18 cellular contexts compared by ENCODE assay signal in genomic region chr22:17984114-17984513, GRCh38. TPM values are rescaled to one million over a fixed set of nuclear protein-coding genes. Genes with fewer than 3 reads are reported as not detected.
DNase-seq lines count a peak whose midpoint lies in the region; ATAC-seq and TF ChIP-seq lines count a peak whose summit lies in the region.
"Had no signal": no experiment of that assay in that cellular context is flagged by ENCODE, and none has a peak within 500 bp of the region (broad histone marks: within the 10 kb centered on the region; RNA-seq: fewer than 3 reads in every experiment).

No MANE protein-coding gene starts in this region.

- POLR2A ChIA-PET in activated CD8-positive, alpha-beta T cell treated with anti-CD3 and anti-CD28 coated beads for 36 hours (lab: Charles Lee) = no interaction called here
- POLR2A ChIA-PET in activated CD8-positive, alpha-beta T cell treated with anti-CD3 and anti-CD28 coated beads, Interleukin-2, amount 10 ng/mL, durations not matched to agents 7 days and 5 days (lab: Charles Lee) = no interaction called here
- POLR2A ChIA-PET in HEK293 (lab: Yijun Ruan, JAX) = no interaction called here

- H3K4me1 ChIP-seq in HEK293 (ENCODE audit: control insufficient read depth, insufficient read depth, low read length) (peaks cover 13% of the 10 kb centered on the region), ovary (ENCODE audit: insufficient read depth) (peaks cover 10% of the 10 kb centered on the region)

- TF ChIP-seq EP300 in ovary (IDR thresholded peaks at IDR 0.05) = no peak

- 85 to 95% (median 94%) methylated on average over 8 of the region's 8 CpGs for WGBS in ovary, 3 donors

- H3K36me3 ChIP-seq in HEK293 (ENCODE audit: control insufficient read depth in 2 of 2, insufficient read depth in 1 of 2, low read length in 2 of 2) (peaks cover 0 to 4% of the 10 kb centered on the region in 2 experiments; a peak in 1 of 3 replicates), ovary (no peaks in the 10 kb centered on the region)
- H3K36me3 ChIP-seq: vagina had no signal

- DNase-seq in activated CD8-positive, alpha-beta T cell treated with anti-CD3 and anti-CD28 coated beads for 36 hours = no peak
- no peak for DNase-seq in activated CD8-positive, alpha-beta T cell treated with anti-CD3 and anti-CD28 coated beads, Interleukin-2, amount 10 ng/mL, durations not matched to agents 7 days and 5 days
- DNase-seq in activated T-helper 2 cell treated with anti-CD3 and anti-CD28 coated beads, Interferon-gamma antibody, Interleukin-2, Interleukin-4, amounts not matched to agents 10 μg/mL and 5 μg/mL and 100 μg/mL, durations not matched to agents 14 hours and 24 hours and 36 hours (ENCODE audit: low spot score) = no peak
- no peak for DNase-seq in neural crest cell (ENCODE audit: low read depth, low spot score)
- no peak for DNase-seq in ovary
- DNase-seq in NCI-H345 treated with DMSO at 0.1 percent for 48 hours (lab: John Stamatoyannopoulos, UW; ENCODE audit: unreplicated experiment) = no peak
- no peak for DNase-seq in NCI-H524 (lab: John Stamatoyannopoulos, UW)
- DNase-seq: activated T-cell treated with anti-CD3 and anti-CD28 coated beads, Interleukin-2, amount 50 U/mL, for 72 hours; amygdala; cerebellar nuclear complex; EL; hippocampal formation; kidney; NCI-H2029; NCI-H69; PC-9 had no signal

- H3K36me3 Mint-ChIP-seq in activated CD8-positive, alpha-beta T cell treated with anti-CD3 and anti-CD28 coated beads for 36 hours (ENCODE audit: low read depth) = no peaks in the 10 kb centered on the region
- no peaks in the 10 kb centered on the region for H3K36me3 Mint-ChIP-seq in activated CD8-positive, alpha-beta T cell treated with anti-CD3 and anti-CD28 coated beads, Interleukin-2, amount 10 ng/mL, durations not matched to agents 7 days and 5 days (ENCODE audit: low read depth)
- no peaks in the 10 kb centered on the region for H3K36me3 Mint-ChIP-seq in activated T-helper 2 cell treated with anti-CD3 and anti-CD28 coated beads, Interferon-gamma antibody, Interleukin-2, Interleukin-4, amounts not matched to agents 10 μg/mL and 5 μg/mL and 100 μg/mL, durations not matched to agents 14 hours and 24 hours and 36 hours (ENCODE audit: low read depth)
- H3K36me3 Mint-ChIP-seq in neural crest cell (ENCODE audit: low read depth) = no peaks in the 10 kb centered on the region

- H3K9me3 Mint-ChIP-seq in activated CD8-positive, alpha-beta T cell treated with anti-CD3 and anti-CD28 coated beads for 36 hours = no peaks in the 10 kb centered on the region
- H3K9me3 Mint-ChIP-seq in activated CD8-positive, alpha-beta T cell treated with anti-CD3 and anti-CD28 coated beads, Interleukin-2, amount 10 ng/mL, durations not matched to agents 7 days and 5 days (ENCODE audit: insufficient read depth) = no peaks in the 10 kb centered on the region
- no peaks in the 10 kb centered on the region for H3K9me3 Mint-ChIP-seq in activated T-helper 2 cell treated with anti-CD3 and anti-CD28 coated beads, Interferon-gamma antibody, Interleukin-2, Interleukin-4, amounts not matched to agents 10 μg/mL and 5 μg/mL and 100 μg/mL, durations not matched to agents 14 hours and 24 hours and 36 hours
- H3K9me3 Mint-ChIP-seq in neural crest cell = no peaks in the 10 kb centered on the region
- H3K9me3 Mint-ChIP-seq: activated T-cell treated with anti-CD3 and anti-CD28 coated beads, Interleukin-2, amount 50 U/mL, for 72 hours had no signal

- H3K9me3 ChIP-seq in HEK293 (ENCODE audit: control insufficient read depth, insufficient read depth, low read depth, low read length) (no peaks in the 10 kb centered on the region), ovary (no peaks in the 10 kb centered on the region)
- H3K9me3 ChIP-seq: vagina had no signal

- no peak for ATAC-seq in activated CD8-positive, alpha-beta T cell treated with anti-CD3 and anti-CD28 coated beads for 36 hours
- ATAC-seq in activated CD8-positive, alpha-beta T cell treated with anti-CD3 and anti-CD28 coated beads, Interleukin-2, amount 10 ng/mL, durations not matched to agents 7 days and 5 days = no peak
- ATAC-seq: activated T-cell treated with anti-CD3 and anti-CD28 coated beads, Interleukin-2, amount 50 U/mL, for 72 hours had no signal

- TF ChIP-seq CTCF in activated CD8-positive, alpha-beta T cell treated with anti-CD3 and anti-CD28 coated beads for 36 hours (IDR thresholded peaks at IDR 0.05) = no peak
- TF ChIP-seq CTCF in HEK293 (tag by site-specific recombination; IDR thresholded peaks at IDR 0.05) (no peak), neural crest cell (conservative IDR thresholded peaks at IDR 0.05) (no peak), ovary (IDR thresholded peaks at IDR 0.05) (no peak)

- no peaks in the 10 kb centered on the region for H3K27me3 Mint-ChIP-seq in activated CD8-positive, alpha-beta T cell treated with anti-CD3 and anti-CD28 coated beads for 36 hours
- no peaks in the 10 kb centered on the region for H3K27me3 Mint-ChIP-seq in activated CD8-positive, alpha-beta T cell treated with anti-CD3 and anti-CD28 coated beads, Interleukin-2, amount 10 ng/mL, durations not matched to agents 7 days and 5 days (ENCODE audit: low read depth)
- no peaks in the 10 kb centered on the region for H3K27me3 Mint-ChIP-seq in activated T-helper 2 cell treated with anti-CD3 and anti-CD28 coated beads, Interferon-gamma antibody, Interleukin-2, Interleukin-4, amounts not matched to agents 10 μg/mL and 5 μg/mL and 100 μg/mL, durations not matched to agents 14 hours and 24 hours and 36 hours (ENCODE audit: low read depth)
- H3K27me3 Mint-ChIP-seq in neural crest cell (ENCODE audit: low read depth) = no peaks in the 10 kb centered on the region

- no peaks in the 10 kb centered on the region for H3K27me3 ChIP-seq in ovary
- H3K27me3 ChIP-seq: vagina had no signal

- H3K27ac Mint-ChIP-seq in activated CD8-positive, alpha-beta T cell treated with anti-CD3 and anti-CD28 coated beads for 36 hours = peak overlapping the region; percentile 43
- no peak overlapping the region for H3K27ac Mint-ChIP-seq in activated CD8-positive, alpha-beta T cell treated with anti-CD3 and anti-CD28 coated beads, Interleukin-2, amount 10 ng/mL, durations not matched to agents 7 days and 5 days
- peak overlapping the region; percentile 43 for H3K27ac Mint-ChIP-seq in activated T-helper 2 cell treated with anti-CD3 and anti-CD28 coated beads, Interferon-gamma antibody, Interleukin-2, Interleukin-4, amounts not matched to agents 10 μg/mL and 5 μg/mL and 100 μg/mL, durations not matched to agents 14 hours and 24 hours and 36 hours
- H3K27ac Mint-ChIP-seq in neural crest cell (ENCODE audit: unreplicated experiment) = peak overlapping the region; percentile 40
- H3K27ac Mint-ChIP-seq: activated T-cell treated with anti-CD3 and anti-CD28 coated beads, Interleukin-2, amount 50 U/mL, for 72 hours had no signal

- no peak for TF ChIP-seq POLR2A in ovary (IDR thresholded peaks at IDR 0.05)

- H3K27ac ChIP-seq in HEK293 (ENCODE audit: extremely low read depth, low read depth, low read length) (no peak overlapping the region), ovary (no peak overlapping the region)
- H3K27ac ChIP-seq: PC-9, vagina had no signal

- H3K4me1 Mint-ChIP-seq in activated CD8-positive, alpha-beta T cell treated with anti-CD3 and anti-CD28 coated beads for 36 hours (ENCODE audit: low read depth) = peaks cover 30% of the 10 kb centered on the region
- peaks cover 38% of the 10 kb centered on the region for H3K4me1 Mint-ChIP-seq in activated CD8-positive, alpha-beta T cell treated with anti-CD3 and anti-CD28 coated beads, Interleukin-2, amount 10 ng/mL, durations not matched to agents 7 days and 5 days (ENCODE audit: low read depth)
- H3K4me1 Mint-ChIP-seq in activated T-helper 2 cell treated with anti-CD3 and anti-CD28 coated beads, Interferon-gamma antibody, Interleukin-2, Interleukin-4, amounts not matched to agents 10 μg/mL and 5 μg/mL and 100 μg/mL, durations not matched to agents 14 hours and 24 hours and 36 hours (ENCODE audit: low read depth) = peaks cover 26% of the 10 kb centered on the region
- peaks cover 35% of the 10 kb centered on the region for H3K4me1 Mint-ChIP-seq in neural crest cell

- intact Hi-C loops in activated CD8-positive, alpha-beta T cell treated with anti-CD3 and anti-CD28 coated beads for 36 hours (cut with micrococcal nuclease) = no loop called here
- intact Hi-C loops in activated T-helper 2 cell treated with anti-CD3 and anti-CD28 coated beads, Interferon-gamma antibody, Interleukin-2, Interleukin-4, amounts not matched to agents 10 μg/mL and 5 μg/mL and 100 μg/mL, durations not matched to agents 14 hours and 24 hours and 36 hours (cut with micrococcal nuclease) = no loop called here
- intact Hi-C loops in ovary (cut with DNase I) = no loop called here

- H3K4me3 ChIP-seq in HEK293 (ENCODE audit: low read depth, low read length) = no peak overlapping the region
- no peak overlapping the region for H3K4me3 ChIP-seq in ovary
- H3K4me3 ChIP-seq: PC-9, vagina had no signal

- CTCF ChIA-PET in activated CD8-positive, alpha-beta T cell treated with anti-CD3 and anti-CD28 coated beads for 36 hours (lab: Charles Lee) = interaction anchor here (1.5 kb wide), 1 partner anchor 92 kb away, joined by 3 read pairs; no protein-coding TSS in a partner anchor
- CTCF ChIA-PET in activated CD8-positive, alpha-beta T cell treated with anti-CD3 and anti-CD28 coated beads, Interleukin-2, amount 10 ng/mL, durations not matched to agents 7 days and 5 days (lab: Charles Lee) = no interaction called here
- CTCF ChIA-PET in HEK293 (lab: Yijun Ruan, JAX) = interaction anchor here (0.7 kb wide), 1 partner anchor 48 kb away, joined by 3 read pairs; no protein-coding TSS in a partner anchor

- no peak overlapping the region for H3K4me3 Mint-ChIP-seq in activated CD8-positive, alpha-beta T cell treated with anti-CD3 and anti-CD28 coated beads for 36 hours
- H3K4me3 Mint-ChIP-seq in activated CD8-positive, alpha-beta T cell treated with anti-CD3 and anti-CD28 coated beads, Interleukin-2, amount 10 ng/mL, durations not matched to agents 7 days and 5 days = no peak overlapping the region
- H3K4me3 Mint-ChIP-seq in activated T-helper 2 cell treated with anti-CD3 and anti-CD28 coated beads, Interferon-gamma antibody, Interleukin-2, Interleukin-4, amounts not matched to agents 10 μg/mL and 5 μg/mL and 100 μg/mL, durations not matched to agents 14 hours and 24 hours and 36 hours (ENCODE audit: low read depth) = no peak overlapping the region
- no peak overlapping the region for H3K4me3 Mint-ChIP-seq in neural crest cell
- H3K4me3 Mint-ChIP-seq: activated T-cell treated with anti-CD3 and anti-CD28 coated beads, Interleukin-2, amount 50 U/mL, for 72 hours had no signal

RNA-seq across cellular contexts. Expression of gene MICAL3, which starts 40.2 kb away (rescaled TPM):
- total RNA-seq in activated CD8-positive, alpha-beta T cell treated with anti-CD3 and anti-CD28 coated beads for 36 hours = 10 to 100 TPM; 31.6 to 32.4 TPM
- 10 to 100 TPM; 26.4 to 29.7 TPM for total RNA-seq in activated CD8-positive, alpha-beta T cell treated with anti-CD3 and anti-CD28 coated beads, Interleukin-2, amount 10 ng/mL, durations not matched to agents 7 days and 5 days
- total RNA-seq in activated T-helper 2 cell treated with anti-CD3 and anti-CD28 coated beads, Interferon-gamma antibody, Interleukin-2, Interleukin-4, amounts not matched to agents 10 μg/mL and 5 μg/mL and 100 μg/mL, durations not matched to agents 14 hours and 24 hours and 36 hours = 40.6 and 41.8 TPM in 2 replicates
- total RNA-seq in neural crest cell = 84.5 and 87.1 TPM in 2 replicates
- total RNA-seq in ovary = 100 to 1,000 TPM in 1 of 7 donors, 10 to 100 TPM in 6; 17.5 to 106 (median 81.6) TPM
- polyA plus RNA-seq in ovary = 10 to 100 TPM; 24.1 to 31.9 TPM
